ENCODE assay signal across 8 cellular contexts in genomic region chr2:234495801-234496441, GRCh38. TPM values are rescaled to one million over a fixed set of nuclear protein-coding genes. Genes with fewer than 3 reads are reported as not detected.
A peak's percentile ranks its signal among the peaks of the same experiment; 100 is the strongest.
DNase-seq lines count a peak whose midpoint lies in the region; ATAC-seq and TF ChIP-seq lines count a peak whose summit lies in the region.

No MANE protein-coding gene starts in this region.

- peak overlapping the region; percentile 93 for H3K4me2 ChIP-seq in Loucy (ENCODE audit: low read depth, low read length, poor library complexity, severe bottlenecking)

- 2% methylated on average over 51 of the region's 51 CpGs for WGBS in right cardiac atrium

- peaks cover 49% of the 10 kb centered on the region for H3K79me2 ChIP-seq in Loucy (ENCODE audit: insufficient read depth, low read length)

- no peaks in the 10 kb centered on the region for H3K9me2 ChIP-seq in Loucy (replicated peaks; ENCODE audit: low read depth, low read length)

- DNase-seq in NCI-H1417 (lab: John Stamatoyannopoulos, UW) (peak; percentile 25 to 78 (median 69)), NCI-H1417 treated with DMSO at 0.1 percent for 48 hours (lab: John Stamatoyannopoulos, UW) (no peak), right cardiac atrium (peak; percentile 27 to 76 (median 75)), gastrocnemius medialis (peak in 1 of 2 donors; percentile 19)

- in situ Hi-C loops in gastrocnemius medialis (cut with MboI; ENCODE audit: low sequenced_read_pairs in 4 of 4), result loop anchor here in 2 of 4 donors (10.0 to 25.0 kb wide), 2 partner anchors 211 to 359 kb away; no protein-coding TSS in a partner anchor

- no peak for TF ChIP-seq POLR2A in gastrocnemius medialis (IDR thresholded peaks at IDR 0.05)

- H3K27ac ChIP-seq in right cardiac atrium (ENCODE audit: low read length) (peak overlapping the region; percentile 18), gastrocnemius medialis (peak overlapping the region in 1 of 4 donors; percentile 11)

- H3K9ac ChIP-seq in Loucy (ENCODE audit: low read depth, low read length, poor library complexity, severe bottlenecking), result peak overlapping the region; percentile 81

- H3K36me3 ChIP-seq in Loucy (ENCODE audit: insufficient read depth, low read length) (no peaks in the 10 kb centered on the region), gastrocnemius medialis (no peaks in the 10 kb centered on the region)

- H3K27ac Mint-ChIP-seq in activated naive CD4-positive, alpha-beta T cell treated with anti-CD3 and anti-CD28 coated beads, Interleukin-2, amount 50 U/mL, for 24 hours, result peak overlapping the region; percentile 94

- H3K36me3 Mint-ChIP-seq in activated naive CD4-positive, alpha-beta T cell treated with anti-CD3 and anti-CD28 coated beads, Interleukin-2, amount 50 U/mL, for 24 hours, result peaks cover 3% of the 10 kb centered on the region

- H3K4me1 ChIP-seq in Loucy (ENCODE audit: insufficient read depth, low read length, poor library complexity, severe bottlenecking), result peaks cover 42% of the 10 kb centered on the region
- peaks cover 6% of the 10 kb centered on the region for H3K4me1 ChIP-seq in right cardiac atrium (ENCODE audit: control insufficient read depth, insufficient read depth, low read length)
- peaks cover 12 to 18% of the 10 kb centered on the region in 2 donors for H3K4me1 ChIP-seq in gastrocnemius medialis

- H3K9me3 ChIP-seq in Loucy (ENCODE audit: insufficient read depth, low read depth, low read length) (no peaks in the 10 kb centered on the region), right cardiac atrium (ENCODE audit: control insufficient read depth, low read length) (no peaks in the 10 kb centered on the region), gastrocnemius medialis (no peaks in the 10 kb centered on the region)

- peaks cover 8% of the 10 kb centered on the region; the same call in 1 of the 2 replicates for H3F3A ChIP-seq in Loucy (ENCODE audit: low read depth)

- ATAC-seq in right cardiac atrium (peak in 1 of 2 donors; percentile 2), gastrocnemius medialis (peak in 1 of 2 donors; percentile 3), GM21786 (IDR thresholded peaks at IDR 0.05; ENCODE audit: unreplicated experiment) (no peak), HG02981 (IDR thresholded peaks at IDR 0.05; ENCODE audit: unreplicated experiment) (no peak)

- H3K27me3 ChIP-seq in Loucy (ENCODE audit: insufficient read depth, low read length, poor library complexity, severe bottlenecking) (no peaks in the 10 kb centered on the region), right cardiac atrium (ENCODE audit: control insufficient read depth, insufficient read depth) (no peaks in the 10 kb centered on the region), gastrocnemius medialis (peaks cover 27 to 29% (median 28%) of the 10 kb centered on the region in 3 donors)

- H3K4me1 Mint-ChIP-seq in activated naive CD4-positive, alpha-beta T cell treated with anti-CD3 and anti-CD28 coated beads, Interleukin-2, amount 50 U/mL, for 24 hours, result peaks cover 59% of the 10 kb centered on the region

- intact Hi-C loops in right cardiac atrium (cut with DNase I), result loop anchor here (5.0 to 10.0 kb wide), 2 partner anchors 209 to 211 kb away; no protein-coding TSS in a partner anchor
- intact Hi-C loops in gastrocnemius medialis (cut with DNase I; ENCODE audit: low total_unique reads), result no loop called here

- H3K9me3 Mint-ChIP-seq in activated naive CD4-positive, alpha-beta T cell treated with anti-CD3 and anti-CD28 coated beads, Interleukin-2, amount 50 U/mL, for 24 hours, result no peaks in the 10 kb centered on the region

- H4K20me1 ChIP-seq in Loucy (ENCODE audit: insufficient read depth, low read length, poor library complexity, severe bottlenecking), result peaks cover 21% of the 10 kb centered on the region

- H3K27me3 Mint-ChIP-seq in activated naive CD4-positive, alpha-beta T cell treated with anti-CD3 and anti-CD28 coated beads, Interleukin-2, amount 50 U/mL, for 24 hours, result no peaks in the 10 kb centered on the region

- peak overlapping the region; percentile 74; the same call in 1 of the 2 replicates for H2AFZ ChIP-seq in Loucy (ENCODE audit: low read length)

- TF ChIP-seq CTCF in Loucy (conservative IDR thresholded peaks at IDR 0.05; ENCODE audit: low read length) (no peak), gastrocnemius medialis (IDR thresholded peaks at IDR 0.05 in 4 of 5, conservative IDR thresholded peaks at IDR 0.05 in 1 of 5) (no peak)

- peak overlapping the region; percentile 94 for H3K4me3 Mint-ChIP-seq in activated naive CD4-positive, alpha-beta T cell treated with anti-CD3 and anti-CD28 coated beads, Interleukin-2, amount 50 U/mL, for 24 hours

- H3K4me3 ChIP-seq in Loucy (ENCODE audit: low read length, poor library complexity, severe bottlenecking) (peak overlapping the region; percentile 80), right cardiac atrium (ENCODE audit: low read length) (peak overlapping the region; percentile 61), gastrocnemius medialis (peak overlapping the region; percentile 50 to 61 (median 56))

RNA-seq across cellular contexts. Expression of gene ARL4C, which starts 1.0 kb away (rescaled TPM):
- 1 to 10 TPM; 2.3 to 5.8 (median 4.4) TPM for total RNA-seq in right cardiac atrium
- 1.2 TPM for polyA plus RNA-seq in right cardiac atrium
- 1 to 10 TPM in 1 of 4 donors, under 1 TPM in 3; 0.32 to 3.6 (median 0.46) TPM for total RNA-seq in gastrocnemius medialis
